Comparison of ENCODE assay signal across 23 cellular contexts in the genomic region with DNA sequence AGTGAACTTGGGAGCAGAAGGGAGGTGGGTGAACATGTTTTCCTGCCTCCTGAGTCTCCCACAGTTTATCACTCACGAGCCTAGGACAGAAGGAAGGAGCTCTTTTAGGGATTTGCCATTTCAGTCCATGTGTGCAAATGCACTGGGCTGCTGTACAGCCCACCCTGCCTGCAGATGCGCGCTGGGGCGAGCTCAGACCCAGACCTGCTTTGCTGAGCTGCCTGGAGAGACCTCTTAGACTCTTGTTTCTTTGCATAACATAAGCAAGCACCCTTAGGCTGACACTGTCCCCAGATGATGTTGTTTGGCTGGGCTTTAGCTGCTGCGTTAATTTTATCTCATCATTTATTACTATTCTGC.
"Had no signal": no experiment of that assay in that cellular context is flagged by ENCODE, and none has a peak within 500 bp of the region (broad histone marks: within the 10 kb centered on the region; RNA-seq: fewer than 3 reads in every experiment).

No MANE protein-coding gene starts in this region.

- H3K27me3 ChIP-seq: brain microvascular endothelial cell, cardiac muscle cell, Peyer's patch, SJSA1 had no signal

- DNase-seq: activated CD4-positive, alpha-beta T cell treated with anti-CD3 and anti-CD28 coated beads for 36 hours; activated CD4-positive, alpha-beta T cell treated with anti-CD3 and anti-CD28 coated beads, Interleukin-2, amount 50 U/mL, for 1 hour; activated naive CD4-positive, alpha-beta T cell treated with Interleukin-2 at 50 U/mL for 16 hours; activated T-cell treated with anti-CD3 and anti-CD28 coated beads, Interleukin-2, amount 50 U/mL, for 1 hour; amygdala; brain microvascular endothelial cell; Karpas-422; NCI-H1105 treated with DMSO at 0.1 percent for 48 hours; NCI-H1436 treated with DMSO at 0.1 percent for 48 hours; NCI-H187; NCI-H2081; NCI-H510A treated with DMSO at 0.1 percent for 48 hours; NCI-H69; SHP77; T-helper 17 cell; T-helper 9 cell; WERI-Rb-1 had no signal

- H3K4me1 ChIP-seq: Peyer's patch, SJSA1 had no signal

- H3K9me3 ChIP-seq: Peyer's patch, SJSA1 had no signal

- H3K27ac ChIP-seq: brain microvascular endothelial cell, cardiac muscle cell, Peyer's patch, RWPE1, SJSA1, WERI-Rb-1 had no signal

- H3K36me3 ChIP-seq: brain microvascular endothelial cell, cardiac muscle cell, Peyer's patch, SJSA1 had no signal

- H3K4me3 ChIP-seq: cardiac muscle cell, K562, Peyer's patch, SJSA1 had no signal

- ATAC-seq: activated CD4-positive, alpha-beta T cell treated with anti-CD3 and anti-CD28 coated beads for 36 hours; activated naive CD4-positive, alpha-beta T cell treated with anti-CD3 and anti-CD28 coated beads, Interleukin-2, amount 50 U/mL, for 72 hours; K562; T-helper 17 cell had no signal
